Comparison of ENCODE assay signal across 23 cellular contexts in genomic region chr19:49110567-49110966, GRCh38. TPM values are rescaled to one million over a fixed set of nuclear protein-coding genes. Genes with fewer than 3 reads are reported as not detected.
DNase-seq lines count a peak whose midpoint lies in the region; ATAC-seq and TF ChIP-seq lines count a peak whose summit lies in the region.
"Had no signal": no experiment of that assay in that cellular context is flagged by ENCODE, and none has a peak within 500 bp of the region (broad histone marks: within the 10 kb centered on the region; RNA-seq: fewer than 3 reads in every experiment).

No MANE protein-coding gene starts in this region.

- no peaks in the 10 kb centered on the region for H3K27me3 ChIP-seq in A673 (replicated peaks; ENCODE audit: insufficient read depth, low read depth, low read length, poor library complexity)
- no peaks in the 10 kb centered on the region for H3K27me3 ChIP-seq in IMR-90 (ENCODE audit: control insufficient read depth, insufficient read depth, low read length)
- H3K27me3 ChIP-seq: ascending aorta had no signal

- H3K4ac ChIP-seq in IMR-90 (ENCODE audit: low read depth, low read length), result no peak overlapping the region

- H2AK9ac ChIP-seq in IMR-90 (replicated peaks; ENCODE audit: low read depth, low read length, poor library complexity), result no peak overlapping the region

- no peak for TF ChIP-seq POLR2A in IMR-90 (IDR thresholded peaks at IDR 0.05; ENCODE audit: low read depth, low read length)

- no peak overlapping the region for H4K8ac ChIP-seq in IMR-90 (ENCODE audit: low read depth in 2 of 2, low read length in 2 of 2)

- ATAC-seq in IMR-90 (ENCODE audit: low read depth) (no peak), HG03025 (IDR thresholded peaks at IDR 0.05; ENCODE audit: low FRiP score, unreplicated experiment) (no peak), HG02623 (IDR thresholded peaks at IDR 0.05; ENCODE audit: unreplicated experiment) (no peak)
- ATAC-seq: stimulated activated memory B cell treated with anti-CD40 and anti-IgM and Interleukin-4, amounts not matched to agents 10 μg/mL and 1 μg/mL and 100 μg/mL, for 72 hours had no signal

- no peak overlapping the region for H2BK120ac ChIP-seq in IMR-90 (ENCODE audit: low read depth, low read length)

- H2AK5ac ChIP-seq in IMR-90 (ENCODE audit: low read depth, low read length), result no peak overlapping the region

- no peak overlapping the region for H3K4me2 ChIP-seq in IMR-90 (ENCODE audit: low read depth, low read length)
- H3K4me2 ChIP-seq: PC-9 had no signal

- no CpG with 5 or more reads among the region's 3 CpGs for WGBS in IMR-90 (ENCODE audit: extremely low coverage in 2 of 2, insufficient read length in 1 of 2), 2 experiments

- no peak for TF ChIP-seq CTCF in A673 (conservative IDR thresholded peaks at IDR 0.05; ENCODE audit: low read depth, low read length)
- no peak for TF ChIP-seq CTCF in IMR-90 (conservative IDR thresholded peaks at IDR 0.05; ENCODE audit: low read depth, low read length)
- TF ChIP-seq CTCF in cardiac fibroblast (IDR thresholded peaks at IDR 0.05; ENCODE audit: low read depth, low read length), result no peak

- no peak overlapping the region for H3K23ac ChIP-seq in IMR-90 (ENCODE audit: low read depth, low read length)

- H2BK15ac ChIP-seq in IMR-90 (ENCODE audit: low read depth, low read length), result no peak overlapping the region

- in situ Hi-C loops in IMR-90 (cut with MboI; ENCODE audit: low sequenced_read_pairs), result no loop called here

- H3K4me3 ChIP-seq in A673 (ENCODE audit: low read depth, low read length, poor library complexity, severe bottlenecking) (no peak overlapping the region), IMR-90 (ENCODE audit: insufficient read depth, low read depth, low read length) (no peak overlapping the region), cardiac fibroblast (replicated peaks in 1 of 2; ENCODE audit: low read depth in 2 of 2, low read length in 2 of 2) (no peak overlapping the region)
- H3K4me3 ChIP-seq: ascending aorta, PC-9 had no signal

- H4K91ac ChIP-seq in IMR-90 (ENCODE audit: insufficient read depth, low read depth, low read length), result no peak overlapping the region

- no peak for DNase-seq in A673 (ENCODE audit: low spot score)
- DNase-seq in IMR-90, result peak; percentile 62
- peak; percentile 51 to 59 for DNase-seq in cardiac fibroblast (ENCODE audit: low read depth in 2 of 2)
- peak; percentile 25 for DNase-seq in myocyte (ENCODE audit: low read depth)
- DNase-seq in RPMI8226, result no peak
- DNase-seq in posterior vena cava (ENCODE audit: low spot score), result no peak
- DNase-seq: activated B cell treated with CpG ODN at 0.5 μM for 24 hours; activated effector memory CD4-positive, alpha-beta T cell treated with anti-CD3 and anti-CD28 coated beads, Interleukin-2, amount 50 U/mL, for 16 hours; AML-193; Calu3; GDM1; mammary epithelial cell; NCI-H2107; NCI-H69; occipital lobe; PC-9 had no signal

- no TSS peak for BruUV-seq in A673 (replicated peaks; lab: Mats Ljungman, UMichigan)
- BruUV-seq in IMR-90 (replicated peaks; lab: Mats Ljungman, UMichigan), result no TSS peak

- H3K9me3 ChIP-seq in A673 (ENCODE audit: low read depth, low read length, poor library complexity, severe bottlenecking) (no peaks in the 10 kb centered on the region), IMR-90 (ENCODE audit: control insufficient read depth, insufficient read depth, low read length) (no peaks in the 10 kb centered on the region)
- H3K9me3 ChIP-seq: ascending aorta had no signal

- H3K36me3 ChIP-seq in A673 (ENCODE audit: insufficient read depth, low read length, poor library complexity, severe bottlenecking) (peaks cover 44% of the 10 kb centered on the region), IMR-90 (ENCODE audit: control insufficient read depth, insufficient read depth, low read length) (peaks cover 39% of the 10 kb centered on the region)

- no peak overlapping the region for H3K18ac ChIP-seq in IMR-90 (ENCODE audit: low read depth, low read length)

- H2BK5ac ChIP-seq in IMR-90 (ENCODE audit: low read depth, low read length, poor library complexity, severe bottlenecking), result no peak overlapping the region

- no peak overlapping the region for H4K5ac ChIP-seq in IMR-90 (ENCODE audit: low read depth, low read length)

- POLR2A ChIA-PET in A673 (lab: Charles Lee; ENCODE audit: low non-redundant PET) (no interaction called here), IMR-90 (lab: Charles Lee; ENCODE audit: unreplicated experiment) (no interaction called here)

- no peak overlapping the region for H2BK20ac ChIP-seq in IMR-90 (ENCODE audit: low read depth, low read length)

- H3K4me1 ChIP-seq in A673 (ENCODE audit: insufficient read depth, low read length, poor library complexity, severe bottlenecking) (peaks cover 6% of the 10 kb centered on the region), IMR-90 (ENCODE audit: control insufficient read depth, insufficient read depth, low read length) (peaks cover 4% of the 10 kb centered on the region)

- H3K14ac ChIP-seq in IMR-90 (replicated peaks; ENCODE audit: low read depth, low read length), result no peak overlapping the region

- H3K79me1 ChIP-seq in IMR-90 (ENCODE audit: low read depth in 1 of 2, low read length in 2 of 2), result peaks cover 11 to 46% of the 10 kb centered on the region in 2 experiments; a peak in 3 of 4 replicates

- H3K9ac ChIP-seq in IMR-90 (ENCODE audit: low read depth, low read length), result no peak overlapping the region

- dilution Hi-C loops in IMR-90 (cut with HindIII; ENCODE audit: low sequenced_read_pairs, unreplicated experiment), result no loop called here

- H2AFZ ChIP-seq in IMR-90 (replicated peaks; ENCODE audit: low read length, poor library complexity), result no peak overlapping the region
- H2AFZ ChIP-seq: PC-9 had no signal

- TF ChIP-seq RAD21 in IMR-90 (IDR thresholded peaks at IDR 0.05; ENCODE audit: low read length), result no peak

- intact Hi-C loops in A673 (cut with micrococcal nuclease; ENCODE audit: unreplicated experiment), result loop anchor here (5.0 kb wide), 1 partner anchor 102 kb away; no protein-coding TSS in a partner anchor
- intact Hi-C loops in IMR-90 (cut with micrococcal nuclease), result loop anchor here (5.0 kb wide), 1 partner anchor 87 kb away; no protein-coding TSS in a partner anchor
- intact Hi-C loops in posterior vena cava (cut with DNase I), result no loop called here

- CTCF ChIA-PET in A673 (lab: Charles Lee) (interaction anchor here (0.8 to 1.0 kb wide), 2 partner anchors 13 to 17 kb away, joined by 4 to 12 read pairs; no protein-coding TSS in a partner anchor), IMR-90 (lab: Yijun Ruan, JAX) (interaction anchor here (0.7 kb wide), 1 partner anchor 13 kb away, joined by 3 read pairs; no protein-coding TSS in a partner anchor)

- H3K9me1 ChIP-seq in IMR-90 (ENCODE audit: insufficient read depth, low read length), result peaks cover 15% of the 10 kb centered on the region

- H3K27ac ChIP-seq in A673 (ENCODE audit: low read depth, low read length, poor library complexity, severe bottlenecking) (peak overlapping the region; percentile 41), IMR-90 (ENCODE audit: insufficient read depth, low read length) (no peak overlapping the region)
- H3K27ac ChIP-seq: PC-9 had no signal

- no peak overlapping the region for H3K56ac ChIP-seq in IMR-90 (ENCODE audit: extremely low read depth, insufficient read depth, low read length)

- peaks cover 31% of the 10 kb centered on the region for H4K20me1 ChIP-seq in IMR-90 (ENCODE audit: insufficient read depth, low read length)

TF ChIP-seq in IMR-90, 13 proteins besides CTCF, POLR2A, EP300 and RAD21:
- peak; percentile 54; the same call in 1 of the 2 replicates for TF ChIP-seq MAFK (IDR thresholded peaks at IDR 0.05; ENCODE audit: low read depth, low read length)
- no peak for TF ChIP-seq SMC3 (IDR thresholded peaks at IDR 0.05; ENCODE audit: low read depth, low read length)
- TF ChIP-seq MXI1 (IDR thresholded peaks at IDR 0.05; ENCODE audit: borderline replicate concordance, low read depth, low read length), result no peak
TF ChIP-seq in IMR-90: peak in this region for 1.

RNA-seq across cellular contexts. Expression of gene LIN7B, which starts 3.6 kb away (rescaled TPM):
- total RNA-seq in A673 (2021) (19.9 and 24.3 TPM in 2 replicates), IMR-90 (2012; rRNA removed) (2.8 and 3.8 TPM in 2 replicates), myocyte (22.1 and 44.2 TPM in 2 replicates), posterior vena cava (1 to 10 TPM; 9.0 to 9.3 TPM)
- 8.0 and 9.9 TPM in 2 replicates for polyA plus RNA-seq in IMR-90 (2012; rRNA removed)
- polyA plus RNA-seq in IMR-90 (2012; cell fraction: cytosol; rRNA removed), result 13.4 and 19.1 TPM in 2 replicates
- polyA plus RNA-seq in IMR-90 (2012; cell fraction: nucleus; rRNA removed; ENCODE audit: low replicate concordance), result 14.2 and 30.4 TPM in 2 replicates
- 22.2 TPM for polyA plus RNA-seq in myocyte (2012)

RNA-seq across cellular contexts. Expression of gene C19orf73, which starts 8.4 kb away (rescaled TPM):
- total RNA-seq in A673 (2021) (1.7 and 2.6 TPM in 2 replicates), IMR-90 (2012; rRNA removed) (0.28 TPM in 1 of 2 replicates, not detected in the other), myocyte (not detected in 2 replicates), posterior vena cava (under 1 TPM in 1 of 2 donors, not detected in 1; 0.81 TPM)
- 1.2 and 2.0 TPM in 2 replicates for polyA plus RNA-seq in IMR-90 (2012; rRNA removed)
- 2.3 TPM in 2 replicates for polyA plus RNA-seq in IMR-90 (2012; cell fraction: cytosol; rRNA removed)
- 0.85 and 0.98 TPM in 2 replicates for polyA plus RNA-seq in IMR-90 (2012; cell fraction: nucleus; rRNA removed; ENCODE audit: low replicate concordance)
- polyA plus RNA-seq in myocyte (2012), result 1.3 TPM
- total RNA-seq: ascending aorta had no signal

RNA-seq across cellular contexts. Expression of gene PPFIA3, which starts 8.8 kb away (rescaled TPM):
- total RNA-seq in A673 (2021) (33.1 and 33.6 TPM in 2 replicates), IMR-90 (2012; rRNA removed) (0.83 and 0.90 TPM in 2 replicates), myocyte (10.2 and 12.5 TPM in 2 replicates), posterior vena cava (1 to 10 TPM; 3.6 to 4.9 TPM)
- 1.9 and 2.4 TPM in 2 replicates for polyA plus RNA-seq in IMR-90 (2012; rRNA removed)
- 1.5 and 2.9 TPM in 2 replicates for polyA plus RNA-seq in IMR-90 (2012; cell fraction: cytosol; rRNA removed)
- polyA plus RNA-seq in IMR-90 (2012; cell fraction: nucleus; rRNA removed; ENCODE audit: low replicate concordance), result 5.7 and 7.5 TPM in 2 replicates
- polyA plus RNA-seq in myocyte (2012), result 6.2 TPM

RNA-seq across cellular contexts. Expression of gene SNRNP70, which starts 25.3 kb away (rescaled TPM):
- total RNA-seq in A673 (2021) (291 and 295 TPM in 2 replicates), IMR-90 (2012; rRNA removed) (72.8 and 81.4 TPM in 2 replicates), myocyte (312 and 331 TPM in 2 replicates), posterior vena cava (100 to 1,000 TPM; 114 to 124 TPM)
- 200 and 344 TPM in 2 replicates for polyA plus RNA-seq in IMR-90 (2012; rRNA removed)
- 133 and 172 TPM in 2 replicates for polyA plus RNA-seq in IMR-90 (2012; cell fraction: cytosol; rRNA removed)
- polyA plus RNA-seq in IMR-90 (2012; cell fraction: nucleus; rRNA removed; ENCODE audit: low replicate concordance), result 1,852 and 3,219 TPM in 2 replicates
- 233 TPM for polyA plus RNA-seq in myocyte (2012)

RNA-seq across cellular contexts. Expression of gene KCNA7, which starts 38.1 kb away (rescaled TPM):
- not detected in 2 replicates for total RNA-seq in A673 (2021)
- not detected in 2 replicates for total RNA-seq in IMR-90 (2012; rRNA removed)
- polyA plus RNA-seq in IMR-90 (2012; rRNA removed), result 0.02 TPM in 1 of 2 replicates, not detected in the other
- not detected in 2 replicates for polyA plus RNA-seq in IMR-90 (2012; cell fraction: cytosol; rRNA removed)
- not detected in 2 replicates for polyA plus RNA-seq in IMR-90 (2012; cell fraction: nucleus; rRNA removed; ENCODE audit: low replicate concordance)
- total RNA-seq in myocyte, result 0.21 and 1.3 TPM in 2 replicates
- 1.2 TPM for polyA plus RNA-seq in myocyte (2012)
- total RNA-seq in posterior vena cava, result not detected
- total RNA-seq: activated B cell treated with CpG ODN at 0.5 μM for 24 hours; activated CD8-positive, alpha-beta memory T cell treated with anti-CD3 and anti-CD28 coated beads for 36 hours; ascending aorta; Calu3; fibroblast of lung; PC-9; ureter had no signal
- polyA plus RNA-seq: fibroblast of lung, mammary epithelial cell had no signal

Comparison
In these comparisons a context has a peak if more than half of its experiments do, and no peak if none do; other contexts are left out.
1. DNase-seq: peak in IMR-90 (single experiment), cardiac fibroblast (2 of 2) and myocyte (single experiment); none in A673 (single experiment), RPMI8226 (single experiment) and posterior vena cava (single experiment).
2. intact Hi-C loops: an anchor here in A673 (5.0 kb wide) and IMR-90 (5.0 kb wide); none called in posterior vena cava.